Comparison of ENCODE assay signal across 34 cellular contexts in genomic region chr2:102261467-102261866, GRCh38. TPM values are rescaled to one million over a fixed set of nuclear protein-coding genes. Genes with fewer than 3 reads are reported as not detected.
"Had no signal": no experiment of that assay in that cellular context is flagged by ENCODE, and none has a peak within 500 bp of the region (broad histone marks: within the 10 kb centered on the region; RNA-seq: fewer than 3 reads in every experiment).

No MANE protein-coding gene starts in this region.

- H3K27ac Mint-ChIP-seq: activated B cell treated with CpG ODN at 0.5 μM for 24 hours; activated naive CD4-positive, alpha-beta T cell treated with anti-CD3 and anti-CD28 coated beads, Interleukin-2, amount 10 ng/mL, durations not matched to agents 7 days and 5 days; activated naive CD4-positive, alpha-beta T cell treated with anti-CD3 and anti-CD28 coated beads, Interleukin-2, amount 50 U/mL, for 72 hours; activated naive CD8-positive, alpha-beta T cell treated with anti-CD3 and anti-CD28 coated beads, Interleukin-2, amount 50 U/mL, for 24 hours; activated T-cell treated with anti-CD3 and anti-CD28 coated beads, Interleukin-2, amount 50 U/mL, for 24 hours; activated T-cell treated with anti-CD3 and anti-CD28 coated beads, Interleukin-2, amount 50 U/mL, for 72 hours; T-helper 17 cell; T-helper 2 cell treated with Interferon-gamma antibody and Interleukin-4, amounts not matched to agents 5 μg/mL and 100 μg/mL, for 36 hours had no signal

- DNase-seq: activated B cell treated with CpG ODN at 0.5 μM for 24 hours; activated CD4-positive, alpha-beta T cell treated with anti-CD3 and anti-CD28 coated beads for 48 hours; activated CD4-positive, alpha-beta T cell treated with anti-CD3 and anti-CD28 coated beads, Interleukin-2, amount 50 U/mL, for 1 hour; activated CD4-positive, alpha-beta T cell treated with anti-CD3 and anti-CD28 coated beads, Interleukin-2, amount 50 U/mL, for 48 hours; activated CD8-positive, alpha-beta memory T cell treated with anti-CD3 and anti-CD28 coated beads, Interleukin-2, amount 50 U/mL, for 48 hours; activated gamma-delta T cell; activated naive CD4-positive, alpha-beta T cell; activated naive CD4-positive, alpha-beta T cell treated with anti-CD3 and anti-CD28 coated beads, Interleukin-2, amount 10 ng/mL, durations not matched to agents 7 days and 5 days; activated naive CD8-positive, alpha-beta T cell treated with anti-CD3 and anti-CD28 coated beads, Interleukin-2, amount 50 U/mL, for 24 hours; activated T-cell treated with anti-CD3 and anti-CD28 coated beads for 4 hours; activated T-cell treated with anti-CD3 and anti-CD28 coated beads, Interleukin-2, amount 50 U/mL, for 24 hours; activated T-cell treated with anti-CD3 and anti-CD28 coated beads, Interleukin-2, amount 50 U/mL, for 72 hours; adrenal gland; amygdala; aorta; body of pancreas; central memory CD4-positive, alpha-beta T cell; cerebellar nuclear complex; colonic mucosa; effector CD8-positive, alpha-beta T cell; gastrocnemius medialis; glutamatergic neuron; heart left ventricle; T-helper 1 cell; T-helper 17 cell; T1000; WERI-Rb-1 had no signal

- H3K4me1 Mint-ChIP-seq: activated B cell treated with CpG ODN at 0.5 μM for 24 hours had no signal

- FAIRE-seq: endometrium had no signal

- H3K27me3 ChIP-seq: adrenal gland, body of pancreas, cardiac muscle cell, colonic mucosa, foreskin keratinocyte, gastrocnemius medialis had no signal

- H3K4me1 ChIP-seq: adrenal gland, body of pancreas, colonic mucosa had no signal

- H3K4me3 Mint-ChIP-seq: activated B cell treated with CpG ODN at 0.5 μM for 24 hours; activated naive CD4-positive, alpha-beta T cell treated with anti-CD3 and anti-CD28 coated beads, Interleukin-2, amount 10 ng/mL, durations not matched to agents 7 days and 5 days; activated naive CD8-positive, alpha-beta T cell treated with anti-CD3 and anti-CD28 coated beads, Interleukin-2, amount 50 U/mL, for 24 hours; activated T-cell treated with anti-CD3 and anti-CD28 coated beads, Interleukin-2, amount 50 U/mL, for 24 hours; activated T-cell treated with anti-CD3 and anti-CD28 coated beads, Interleukin-2, amount 50 U/mL, for 72 hours; T-helper 17 cell; T-helper 2 cell treated with Interferon-gamma antibody and Interleukin-4, amounts not matched to agents 5 μg/mL and 100 μg/mL, for 36 hours had no signal

- H3K27me3 Mint-ChIP-seq: activated naive CD4-positive, alpha-beta T cell treated with anti-CD3 and anti-CD28 coated beads, Interleukin-2, amount 10 ng/mL, durations not matched to agents 7 days and 5 days; activated naive CD8-positive, alpha-beta T cell treated with anti-CD3 and anti-CD28 coated beads, Interleukin-2, amount 50 U/mL, for 24 hours; activated T-cell treated with anti-CD3 and anti-CD28 coated beads, Interleukin-2, amount 50 U/mL, for 24 hours; T-helper 17 cell had no signal

- ATAC-seq: activated CD4-positive, CD25-positive, alpha-beta regulatory T cell treated with anti-CD3 and anti-CD28 coated beads, Interleukin-2, amount 50 U/mL, for 24 hours; activated naive CD4-positive, alpha-beta T cell treated with anti-CD3 and anti-CD28 coated beads, Interleukin-2, amount 50 U/mL, for 72 hours; activated naive CD8-positive, alpha-beta T cell treated with anti-CD3 and anti-CD28 coated beads, Interleukin-2, amount 50 U/mL, for 24 hours; activated T-cell treated with anti-CD3 and anti-CD28 coated beads, Interleukin-2, amount 50 U/mL, for 72 hours; body of pancreas; esophagus mucosa; foreskin keratinocyte; gastrocnemius medialis; heart left ventricle; T-helper 17 cell had no signal

- H3K4me3 ChIP-seq: adrenal gland, body of pancreas, cardiac muscle cell, colonic mucosa, gastrocnemius medialis, heart left ventricle had no signal

- H3K9me3 Mint-ChIP-seq: activated B cell treated with CpG ODN at 0.5 μM for 24 hours; activated naive CD8-positive, alpha-beta T cell treated with anti-CD3 and anti-CD28 coated beads, Interleukin-2, amount 50 U/mL, for 24 hours had no signal

- H3K36me3 ChIP-seq: adrenal gland, cardiac muscle cell, colonic mucosa, gastrocnemius medialis, heart left ventricle, WERI-Rb-1 had no signal

- H3K9me3 ChIP-seq: adrenal gland, body of pancreas, colonic mucosa, gastrocnemius medialis, heart left ventricle had no signal

- H3K27ac ChIP-seq: adrenal gland, body of pancreas, cardiac muscle cell, colonic mucosa, foreskin keratinocyte, gastrocnemius medialis, heart left ventricle, WERI-Rb-1 had no signal

RNA-seq across cellular contexts. Expression of gene IL1RL1, which starts 49.9 kb away (rescaled TPM):
- total RNA-seq: activated B cell treated with CpG ODN at 0.5 μM for 24 hours, cardiac muscle cell had no signal
- polyA plus RNA-seq: cardiac muscle cell had no signal
